ENCODE assay signal across 27 cellular contexts in genomic region chr15:63181658-63182057, GRCh38.
"Had no signal": no experiment of that assay in that cellular context is flagged by ENCODE, and none has a peak within 500 bp of the region (broad histone marks: within the 10 kb centered on the region; RNA-seq: fewer than 3 reads in every experiment).

No MANE protein-coding gene starts in this region.

- ATAC-seq: effector memory CD8-positive, alpha-beta T cell; left lung; naive thymus-derived CD4-positive, alpha-beta T cell; sciatic nerve; stimulated activated naive CD8-positive, alpha-beta T cell treated with anti-CD3 and anti-CD28 coated beads, Interleukin-15, Interleukin-2, amounts not matched to agents 100 U/mL and 50 U/mL, for 24 hours had no signal

- H3K36me3 ChIP-seq: brain microvascular endothelial cell, left lung, upper lobe of left lung, WERI-Rb-1 had no signal

- H3K27ac Mint-ChIP-seq: activated naive CD4-positive, alpha-beta T cell treated with anti-CD3 and anti-CD28 coated beads, Interleukin-2, amount 50 U/mL, for 24 hours; immature natural killer cell; naive thymus-derived CD4-positive, alpha-beta T cell had no signal

- H3K27me3 ChIP-seq: brain microvascular endothelial cell, dorsolateral prefrontal cortex, hepatocyte, left lung, upper lobe of left lung had no signal

- H3K9me3 ChIP-seq: left lung, upper lobe of left lung had no signal

- H3K27me3 Mint-ChIP-seq: activated naive CD4-positive, alpha-beta T cell treated with anti-CD3 and anti-CD28 coated beads, Interleukin-2, amount 50 U/mL, for 24 hours; central memory CD8-positive, alpha-beta T cell; effector memory CD8-positive, alpha-beta T cell had no signal

- DNase-seq: activated CD4-positive, alpha-beta T cell treated with anti-CD3 and anti-CD28 coated beads for 1 hour; activated CD4-positive, alpha-beta T cell treated with anti-CD3 and anti-CD28 coated beads, Interleukin-2, amount 50 U/mL, for 1 hour; activated gamma-delta T cell treated with Interleukin-2 at 50 U/mL for 16 hours; activated T-cell treated with anti-CD3 and anti-CD28 coated beads, Interleukin-2, amount 50 U/mL, for 1 hour; aorta; brain microvascular endothelial cell; dorsolateral prefrontal cortex; effector memory CD8-positive, alpha-beta T cell; foreskin melanocyte; immature natural killer cell; kidney glomerular epithelial cell; left lung; naive thymus-derived CD4-positive, alpha-beta T cell; occipital lobe; posterior cingulate gyrus; stimulated activated CD4-positive, alpha-beta T cell treated with anti-CD3 and anti-CD28 coated beads, Interleukin-15, amount 100 ng/mL, for 24 hours; stimulated activated CD4-positive, alpha-beta T cell treated with anti-CD3 and anti-CD28 coated beads, Interleukin-2, amount 100 ng/mL, for 48 hours; stimulated activated naive CD8-positive, alpha-beta T cell treated with anti-CD3 and anti-CD28 coated beads, Interleukin-15, Interleukin-2, amounts not matched to agents 100 U/mL and 50 U/mL, for 24 hours; upper lobe of left lung; WERI-Rb-1 had no signal

- H3K9me3 Mint-ChIP-seq: activated naive CD4-positive, alpha-beta T cell treated with anti-CD3 and anti-CD28 coated beads, Interleukin-2, amount 50 U/mL, for 24 hours; central memory CD8-positive, alpha-beta T cell; effector memory CD8-positive, alpha-beta T cell; immature natural killer cell; naive thymus-derived CD4-positive, alpha-beta T cell; neural crest cell had no signal

- H3K36me3 Mint-ChIP-seq: activated naive CD4-positive, alpha-beta T cell treated with anti-CD3 and anti-CD28 coated beads, Interleukin-2, amount 50 U/mL, for 24 hours; immature natural killer cell; naive thymus-derived CD4-positive, alpha-beta T cell had no signal

- H3K4me3 ChIP-seq: dorsolateral prefrontal cortex, hepatocyte, left lung, lung, smooth muscle cell, upper lobe of left lung had no signal

- H3K4me3 Mint-ChIP-seq: activated naive CD4-positive, alpha-beta T cell treated with anti-CD3 and anti-CD28 coated beads, Interleukin-2, amount 50 U/mL, for 24 hours; central memory CD8-positive, alpha-beta T cell; effector memory CD8-positive, alpha-beta T cell; immature natural killer cell; naive thymus-derived CD4-positive, alpha-beta T cell; neural crest cell had no signal

- H3K4me1 Mint-ChIP-seq: central memory CD8-positive, alpha-beta T cell; immature natural killer cell had no signal
